9 cellular contexts compared by ENCODE assay signal in the genomic region with DNA sequence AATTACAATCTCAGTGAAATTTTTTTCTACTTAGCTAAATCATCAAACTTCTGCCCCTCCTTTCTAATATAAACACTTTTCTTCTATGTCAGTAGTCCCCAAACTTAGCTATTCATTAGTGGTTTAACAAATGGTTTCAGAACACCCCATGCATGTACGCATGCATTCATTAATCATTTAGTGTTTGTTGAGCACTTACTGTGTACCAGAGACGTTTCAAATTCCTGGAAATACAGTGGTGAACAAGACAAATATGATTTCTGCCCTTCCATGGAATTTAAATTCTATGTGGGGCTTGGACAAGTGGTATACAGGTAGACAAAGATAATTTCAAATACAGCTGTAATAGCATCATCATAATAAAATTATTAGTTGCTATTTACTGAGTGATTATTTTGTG. TPM values are rescaled to one million over a fixed set of nuclear protein-coding genes. Genes with fewer than 3 reads are reported as not detected.
DNase-seq lines count a peak whose midpoint lies in the region; ATAC-seq and TF ChIP-seq lines count a peak whose summit lies in the region.
"Had no signal": no experiment of that assay in that cellular context is flagged by ENCODE, and none has a peak within 500 bp of the region (broad histone marks: within the 10 kb centered on the region; RNA-seq: fewer than 3 reads in every experiment).

No MANE protein-coding gene starts in this region.

- no peaks in the 10 kb centered on the region for H4K20me1 ChIP-seq in MM.1S (ENCODE audit: insufficient read depth, low read length)

- H3K4me1 Mint-ChIP-seq in CD8-positive, alpha-beta T cell (ENCODE audit: low read depth), result peaks cover 57% of the 10 kb centered on the region
- H3K4me1 Mint-ChIP-seq in dendritic cell treated with granulocyte-macrophage colony-stimulating factor and Interleukin-4, amounts not matched to agents 40 ng/mL and 50 ng/mL, for 4 days (ENCODE audit: low read depth), result peaks cover 33% of the 10 kb centered on the region
- H3K4me1 Mint-ChIP-seq in natural killer cell treated with Interleukin-12 subunit alpha and Interleukin-12 subunit beta and Interleukin-15 and Interleukin-18, amount 100 ng/mL, for 72 hours (ENCODE audit: low read depth in 2 of 2), result peaks cover 30 to 32% of the 10 kb centered on the region in 2 donors

- H3K27ac Mint-ChIP-seq in CD8-positive, alpha-beta T cell, result peak overlapping the region; percentile 93
- H3K27ac Mint-ChIP-seq in dendritic cell treated with granulocyte-macrophage colony-stimulating factor and Interleukin-4, amounts not matched to agents 40 ng/mL and 50 ng/mL, for 4 days, result peak overlapping the region; percentile 93
- peak overlapping the region; percentile 79 to 94 for H3K27ac Mint-ChIP-seq in natural killer cell treated with Interleukin-12 subunit alpha and Interleukin-12 subunit beta and Interleukin-15 and Interleukin-18, amount 100 ng/mL, for 72 hours

- H3K27me3 ChIP-seq in CD8-positive, alpha-beta T cell (ENCODE audit: insufficient read depth, low read length), result no peaks in the 10 kb centered on the region
- H3K27me3 ChIP-seq in MM.1S (replicated peaks; ENCODE audit: insufficient read depth, low read length), result no peaks in the 10 kb centered on the region

- intact Hi-C loops in CD8-positive, alpha-beta T cell (cut with DNase I, micrococcal nuclease), result loop anchor here in 1 of 2 experiments (5.0 kb wide), 2 partner anchors 416 to 1946 kb away; partner anchors contain the start of gene MUL1
- intact Hi-C loops in dendritic cell treated with granulocyte-macrophage colony-stimulating factor and Interleukin-4, amounts not matched to agents 40 ng/mL and 50 ng/mL, for 4 days (cut with micrococcal nuclease), result no loop called here

- H3K27me3 Mint-ChIP-seq in CD8-positive, alpha-beta T cell (ENCODE audit: low read depth), result no peaks in the 10 kb centered on the region
- H3K27me3 Mint-ChIP-seq in dendritic cell treated with granulocyte-macrophage colony-stimulating factor and Interleukin-4, amounts not matched to agents 40 ng/mL and 50 ng/mL, for 4 days, result no peaks in the 10 kb centered on the region
- H3K27me3 Mint-ChIP-seq in natural killer cell treated with Interleukin-12 subunit alpha and Interleukin-12 subunit beta and Interleukin-15 and Interleukin-18, amount 100 ng/mL, for 72 hours, result no peaks in the 10 kb centered on the region

- H3F3A ChIP-seq in MM.1S (ENCODE audit: insufficient read depth, low read length), result peaks cover 8% of the 10 kb centered on the region

- CTCF ChIA-PET in CD8-positive, alpha-beta T cell (lab: Charles Lee), result interaction anchor here (0.9 kb wide), 1 partner anchor 11 kb away, joined by 3 read pairs; no protein-coding TSS in a partner anchor

- no peaks in the 10 kb centered on the region for H3K36me3 ChIP-seq in CD8-positive, alpha-beta T cell (ENCODE audit: insufficient read depth, low read length)
- no peaks in the 10 kb centered on the region for H3K36me3 ChIP-seq in MM.1S (replicated peaks; ENCODE audit: insufficient read depth, low read length)

- peak overlapping the region; percentile 93 for H3K4me3 Mint-ChIP-seq in CD8-positive, alpha-beta T cell
- H3K4me3 Mint-ChIP-seq in dendritic cell treated with granulocyte-macrophage colony-stimulating factor and Interleukin-4, amounts not matched to agents 40 ng/mL and 50 ng/mL, for 4 days, result peak overlapping the region; percentile 91
- peak overlapping the region; percentile 97 for H3K4me3 Mint-ChIP-seq in natural killer cell treated with Interleukin-12 subunit alpha and Interleukin-12 subunit beta and Interleukin-15 and Interleukin-18, amount 100 ng/mL, for 72 hours

- peak overlapping the region; percentile 75 for H3K4me2 ChIP-seq in MM.1S (ENCODE audit: low read depth, low read length)

- H3K79me2 ChIP-seq in MM.1S (ENCODE audit: low read length), result peaks cover 59% of the 10 kb centered on the region

- no peak for DNase-seq in CD8-positive, alpha-beta T cell
- DNase-seq in MM.1S, result no peak
- DNase-seq in natural killer cell treated with Interleukin-12 subunit alpha and Interleukin-12 subunit beta and Interleukin-15 and Interleukin-18, amount 100 ng/mL, for 72 hours (ENCODE audit: low spot score), result no peak
- no peak for DNase-seq in left lobe of liver (ENCODE audit: low spot score)
- DNase-seq in ureter (ENCODE audit: low spot score), result no peak
- DNase-seq in mesenteric fat pad (ENCODE audit: low spot score), result no peak

- ATAC-seq in CD8-positive, alpha-beta T cell, result no peak
- no peak for ATAC-seq in natural killer cell treated with Interleukin-12 subunit alpha and Interleukin-12 subunit beta and Interleukin-15 and Interleukin-18, amount 100 ng/mL, for 72 hours
- ATAC-seq in GM21717 (IDR thresholded peaks at IDR 0.05; ENCODE audit: unreplicated experiment) (no peak), left lobe of liver (no peak)
- ATAC-seq: activated CD4-positive, CD25-positive, alpha-beta regulatory T cell treated with anti-CD3 and anti-CD28 coated beads, Interleukin-2, amount 50 U/mL, for 24 hours had no signal

- H3K27ac ChIP-seq in CD8-positive, alpha-beta T cell (ENCODE audit: low read depth, low read length), result no peak overlapping the region
- H3K27ac ChIP-seq in MM.1S (ENCODE audit: low read length), result no peak overlapping the region

- no peak overlapping the region for H2AFZ ChIP-seq in MM.1S (ENCODE audit: low read length)

- no peaks in the 10 kb centered on the region for H3K9me2 ChIP-seq in MM.1S (replicated peaks; ENCODE audit: insufficient read depth, low read length)

- peak overlapping the region; percentile 71 for H3K4me3 ChIP-seq in CD8-positive, alpha-beta T cell (ENCODE audit: low read depth, low read length)
- peak overlapping the region; percentile 88; the same call in 1 of the 2 replicates for H3K4me3 ChIP-seq in MM.1S (ENCODE audit: low read length)

- no peak overlapping the region for H3K9ac ChIP-seq in MM.1S (ENCODE audit: low read length)

- no peak for TF ChIP-seq CTCF in CD8-positive, alpha-beta T cell (IDR thresholded peaks at IDR 0.05)
- no peak for TF ChIP-seq CTCF in MM.1S (IDR thresholded peaks at IDR 0.05; ENCODE audit: low read length)

- peaks cover 18% of the 10 kb centered on the region for H3K4me1 ChIP-seq in CD8-positive, alpha-beta T cell (ENCODE audit: insufficient read depth, low read length)
- peaks cover 9% of the 10 kb centered on the region; the same call in 1 of the 2 replicates for H3K4me1 ChIP-seq in MM.1S (ENCODE audit: low read length)

- POLR2A ChIA-PET in CD8-positive, alpha-beta T cell (lab: Charles Lee), result interaction anchor here (1.2 to 1.6 kb wide), 2 partner anchors 9 to 11 kb away, joined by 3 to 7 read pairs; no protein-coding TSS in a partner anchor

- peaks cover 7% of the 10 kb centered on the region for H3K36me3 Mint-ChIP-seq in CD8-positive, alpha-beta T cell
- peaks cover 17% of the 10 kb centered on the region for H3K36me3 Mint-ChIP-seq in dendritic cell treated with granulocyte-macrophage colony-stimulating factor and Interleukin-4, amounts not matched to agents 40 ng/mL and 50 ng/mL, for 4 days (ENCODE audit: low read depth)
- H3K36me3 Mint-ChIP-seq in natural killer cell treated with Interleukin-12 subunit alpha and Interleukin-12 subunit beta and Interleukin-15 and Interleukin-18, amount 100 ng/mL, for 72 hours, result no peaks in the 10 kb centered on the region

- no peaks in the 10 kb centered on the region for H3K9me3 ChIP-seq in CD8-positive, alpha-beta T cell (ENCODE audit: low read length)
- no peaks in the 10 kb centered on the region for H3K9me3 ChIP-seq in MM.1S (replicated peaks; ENCODE audit: insufficient read depth, low read length)

- H3K9me3 Mint-ChIP-seq in CD8-positive, alpha-beta T cell, result no peaks in the 10 kb centered on the region
- no peaks in the 10 kb centered on the region for H3K9me3 Mint-ChIP-seq in dendritic cell treated with granulocyte-macrophage colony-stimulating factor and Interleukin-4, amounts not matched to agents 40 ng/mL and 50 ng/mL, for 4 days
- H3K9me3 Mint-ChIP-seq in natural killer cell treated with Interleukin-12 subunit alpha and Interleukin-12 subunit beta and Interleukin-15 and Interleukin-18, amount 100 ng/mL, for 72 hours, result no peaks in the 10 kb centered on the region

RNA-seq across cellular contexts. Expression of gene ZBTB40, which starts 1.5 kb away (rescaled TPM):
- total RNA-seq in CD8-positive, alpha-beta T cell, result 10 to 100 TPM; 20.9 to 21.3 TPM
- 10 to 100 TPM; 26.3 to 33.9 TPM for total RNA-seq in natural killer cell treated with Interleukin-12 subunit alpha and Interleukin-12 subunit beta and Interleukin-15 and Interleukin-18, amount 100 ng/mL, for 72 hours
- total RNA-seq in left lobe of liver, result 6.7 TPM
- total RNA-seq in ureter, result 22.4 TPM
- total RNA-seq in mesenteric fat pad, result 17.4 TPM
